Comparison of ENCODE assay signal across 23 cellular contexts in the genomic region with DNA sequence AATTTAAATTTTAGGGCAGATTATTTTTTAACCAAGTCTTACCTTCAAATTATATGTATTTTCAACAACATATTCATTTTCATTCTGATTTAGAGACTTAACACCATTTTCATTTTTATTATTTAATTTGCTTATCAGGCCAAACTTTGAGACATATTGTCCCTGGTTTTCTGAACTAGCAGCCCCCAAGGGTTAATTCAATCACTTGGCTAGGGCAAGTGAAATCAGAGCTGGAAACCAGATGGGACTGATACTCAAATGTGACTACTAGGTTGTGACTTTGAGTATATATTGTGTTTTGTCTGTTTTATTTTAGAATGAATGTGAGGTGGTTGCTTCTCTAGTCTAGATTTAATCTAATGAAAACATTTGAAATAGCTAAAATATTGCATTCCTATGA.
"Had no signal": no experiment of that assay in that cellular context is flagged by ENCODE, and none has a peak within 500 bp of the region (broad histone marks: within the 10 kb centered on the region; RNA-seq: fewer than 3 reads in every experiment).

No MANE protein-coding gene starts in this region.

- H3K36me3 ChIP-seq: brain microvascular endothelial cell had no signal

- H3K27me3 Mint-ChIP-seq: activated CD4-positive, alpha-beta T cell treated with anti-CD3 and anti-CD28 coated beads, Interleukin-2, amount 10 ng/mL, durations not matched to agents 24 days and 14 days; activated T-cell treated with anti-CD3 and anti-CD28 coated beads, Interleukin-2, amount 50 U/mL, for 24 hours had no signal

- H3K27ac ChIP-seq: brain microvascular endothelial cell had no signal

- H3K36me3 Mint-ChIP-seq: activated CD8-positive, alpha-beta memory T cell treated with anti-CD3 and anti-CD28 coated beads, Interleukin-2, amount 10 ng/mL, durations not matched to agents 7 days and 5 days; activated naive CD4-positive, alpha-beta T cell treated with anti-CD3 and anti-CD28 coated beads, Interleukin-2, amount 50 U/mL, for 24 hours had no signal

- H3K27ac Mint-ChIP-seq: activated CD4-positive, alpha-beta T cell treated with anti-CD3 and anti-CD28 coated beads, Interleukin-2, amount 10 ng/mL, durations not matched to agents 24 days and 14 days; activated CD8-positive, alpha-beta memory T cell treated with anti-CD3 and anti-CD28 coated beads, Interleukin-2, amount 10 ng/mL, durations not matched to agents 7 days and 5 days; activated naive CD4-positive, alpha-beta T cell treated with anti-CD3 and anti-CD28 coated beads, Interleukin-2, amount 50 U/mL, for 24 hours; activated T-cell treated with anti-CD3 and anti-CD28 coated beads, Interleukin-2, amount 50 U/mL, for 24 hours; activated T-helper 1 cell treated with anti-CD3 and anti-CD28 coated beads, Interleukin-12 subunit alpha, Interleukin-12 subunit beta, Interleukin-2, Interleukin-4 antibody, amounts not matched to agents 30 ng/mL and 10 ng/mL and 1 ng/mL, durations not matched to agents 14 hours and 24 hours and 36 hours; T-helper 1 cell treated with Interleukin-12 subunit alpha and Interleukin-12 subunit beta and Interleukin-4 antibody, amounts not matched to agents 30 μg/mL and 1 μg/mL, for 36 hours; WTC11 had no signal

- H3K27me3 ChIP-seq: brain microvascular endothelial cell had no signal

- DNase-seq: activated CD4-positive, alpha-beta T cell treated with anti-CD3 and anti-CD28 coated beads for 1 hour; activated CD4-positive, alpha-beta T cell treated with anti-CD3 and anti-CD28 coated beads, Interleukin-2, amount 10 ng/mL, durations not matched to agents 24 days and 14 days; activated CD4-positive, alpha-beta T cell treated with anti-CD3 and anti-CD28 coated beads, Interleukin-2, amount 50 U/mL, for 48 hours; activated CD8-positive, alpha-beta memory T cell treated with anti-CD3 and anti-CD28 coated beads, Interleukin-2, amount 10 ng/mL, durations not matched to agents 7 days and 5 days; activated effector memory CD4-positive, alpha-beta T cell treated with Interleukin-2 at 50 U/mL for 16 hours; activated naive CD4-positive, alpha-beta T cell; activated T-cell treated with anti-CD3 and anti-CD28 coated beads, Interleukin-2, amount 50 U/mL, for 24 hours; amygdala; brain microvascular endothelial cell; Kasumi-1; KBM-7; NCI-H1048; NCI-H1930; NCI-H2171; NCI-H2227 treated with DMSO at 0.1 percent for 48 hours; NCI-H526 treated with DMSO at 0.1 percent for 48 hours; NCI-H82; OCI-M1; RPMI8226 had no signal

- H3K4me3 Mint-ChIP-seq: activated CD4-positive, alpha-beta T cell treated with anti-CD3 and anti-CD28 coated beads, Interleukin-2, amount 10 ng/mL, durations not matched to agents 24 days and 14 days; activated CD8-positive, alpha-beta memory T cell treated with anti-CD3 and anti-CD28 coated beads, Interleukin-2, amount 10 ng/mL, durations not matched to agents 7 days and 5 days; activated naive CD4-positive, alpha-beta T cell treated with anti-CD3 and anti-CD28 coated beads, Interleukin-2, amount 50 U/mL, for 24 hours; activated T-cell treated with anti-CD3 and anti-CD28 coated beads, Interleukin-2, amount 50 U/mL, for 24 hours; activated T-helper 1 cell treated with anti-CD3 and anti-CD28 coated beads, Interleukin-12 subunit alpha, Interleukin-12 subunit beta, Interleukin-2, Interleukin-4 antibody, amounts not matched to agents 30 ng/mL and 10 ng/mL and 1 ng/mL, durations not matched to agents 14 hours and 24 hours and 36 hours; T-helper 1 cell treated with Interleukin-12 subunit alpha and Interleukin-12 subunit beta and Interleukin-4 antibody, amounts not matched to agents 30 μg/mL and 1 μg/mL, for 36 hours; WTC11 had no signal

- H3K4me1 Mint-ChIP-seq: activated CD4-positive, alpha-beta T cell treated with anti-CD3 and anti-CD28 coated beads, Interleukin-2, amount 10 ng/mL, durations not matched to agents 24 days and 14 days; activated CD8-positive, alpha-beta memory T cell treated with anti-CD3 and anti-CD28 coated beads, Interleukin-2, amount 10 ng/mL, durations not matched to agents 7 days and 5 days; activated naive CD4-positive, alpha-beta T cell treated with anti-CD3 and anti-CD28 coated beads, Interleukin-2, amount 50 U/mL, for 24 hours had no signal

- H3K9me3 Mint-ChIP-seq: activated CD4-positive, alpha-beta T cell treated with anti-CD3 and anti-CD28 coated beads, Interleukin-2, amount 10 ng/mL, durations not matched to agents 24 days and 14 days; activated naive CD4-positive, alpha-beta T cell treated with anti-CD3 and anti-CD28 coated beads, Interleukin-2, amount 50 U/mL, for 24 hours; activated T-cell treated with anti-CD3 and anti-CD28 coated beads, Interleukin-2, amount 50 U/mL, for 24 hours; activated T-helper 1 cell treated with anti-CD3 and anti-CD28 coated beads, Interleukin-12 subunit alpha, Interleukin-12 subunit beta, Interleukin-2, Interleukin-4 antibody, amounts not matched to agents 30 ng/mL and 10 ng/mL and 1 ng/mL, durations not matched to agents 14 hours and 24 hours and 36 hours; T-helper 1 cell treated with Interleukin-12 subunit alpha and Interleukin-12 subunit beta and Interleukin-4 antibody, amounts not matched to agents 30 μg/mL and 1 μg/mL, for 36 hours had no signal
